In the genomic region with DNA sequence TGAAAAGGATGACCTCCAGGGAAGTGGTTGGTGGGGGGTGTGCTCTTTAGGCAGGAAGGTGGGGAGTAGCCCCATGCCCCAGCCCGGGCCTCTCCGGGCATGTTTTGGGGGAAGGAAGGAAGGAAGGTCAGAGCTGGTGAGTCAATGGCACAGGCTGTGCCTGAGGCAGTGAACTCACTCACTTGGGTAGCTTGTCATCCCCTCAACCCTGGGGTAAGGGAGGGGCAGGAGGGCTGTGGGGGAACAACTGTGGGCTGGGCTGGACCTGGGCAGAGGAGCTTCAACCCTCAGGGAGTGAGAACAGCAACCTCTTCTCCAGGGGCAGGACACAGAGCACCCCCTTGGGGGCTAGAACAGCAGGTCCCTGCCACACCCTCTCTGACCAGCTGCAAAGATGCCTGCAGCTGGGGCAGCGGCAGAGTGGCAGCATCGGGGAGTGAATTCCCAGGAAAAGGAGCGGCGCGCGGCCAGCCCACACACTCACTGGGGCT, we compare ENCODE assay signal across 13 cellular contexts. TPM values are rescaled to one million over a fixed set of nuclear protein-coding genes. Genes with fewer than 3 reads are reported as not detected.
DNase-seq lines count a peak whose midpoint lies in the region; ATAC-seq and TF ChIP-seq lines count a peak whose summit lies in the region.
"Had no signal": no experiment of that assay in that cellular context is flagged by ENCODE, and none has a peak within 500 bp of the region (broad histone marks: within the 10 kb centered on the region; RNA-seq: fewer than 3 reads in every experiment).

No MANE protein-coding gene starts in this region.

- TF ChIP-seq CTCF in CD14-positive monocyte (IDR thresholded peaks at IDR 0.05) = no peak
- TF ChIP-seq CTCF in endodermal cell (conservative IDR thresholded peaks at IDR 0.05) = no peak
- TF ChIP-seq CTCF in osteocyte (IDR thresholded peaks at IDR 0.05) = no peak

- H3K27me3 Mint-ChIP-seq in CD14-positive monocyte (ENCODE audit: low read depth in 3 of 3) = no peaks in the 10 kb centered on the region
- no peaks in the 10 kb centered on the region for H3K27me3 Mint-ChIP-seq in endodermal cell (ENCODE audit: insufficient read depth)
- H3K27me3 Mint-ChIP-seq in osteocyte (ENCODE audit: unreplicated experiment) = no peaks in the 10 kb centered on the region
- H3K27me3 Mint-ChIP-seq: activated B cell treated with CpG ODN at 0.5 μM for 24 hours had no signal

- H3K4me3 ChIP-seq in MG63 (no peak overlapping the region), endodermal cell (ENCODE audit: low read length) (no peak overlapping the region)

- peaks cover 70 to 87% of the 10 kb centered on the region in 2 donors for H3K36me3 Mint-ChIP-seq in CD14-positive monocyte
- peaks cover 50% of the 10 kb centered on the region for H3K36me3 Mint-ChIP-seq in endodermal cell (ENCODE audit: low read depth)
- peaks cover 36% of the 10 kb centered on the region for H3K36me3 Mint-ChIP-seq in osteocyte (ENCODE audit: unreplicated experiment)

- H3K27ac ChIP-seq in endodermal cell (ENCODE audit: low read depth, low read length) = no peak overlapping the region

- H3K9ac ChIP-seq in endodermal cell (ENCODE audit: extremely low read depth, low read length, poor library complexity, severe bottlenecking) = no peak overlapping the region

- H3K4me1 ChIP-seq in endodermal cell (ENCODE audit: control insufficient read depth, insufficient read depth, low read length) = no peaks in the 10 kb centered on the region

- H3K36me3 ChIP-seq in MG63 (peaks cover 70% of the 10 kb centered on the region), endodermal cell (ENCODE audit: control insufficient read depth, insufficient read depth, low read length) (peaks cover 30% of the 10 kb centered on the region)

- intact Hi-C loops in CD14-positive monocyte (cut with micrococcal nuclease) = no loop called here

- peaks cover 1% of the 10 kb centered on the region for H3K4me1 Mint-ChIP-seq in CD14-positive monocyte
- H3K4me1 Mint-ChIP-seq in endodermal cell = peaks cover 11% of the 10 kb centered on the region
- peaks cover 36% of the 10 kb centered on the region for H3K4me1 Mint-ChIP-seq in osteocyte (ENCODE audit: unreplicated experiment)
- H3K4me1 Mint-ChIP-seq: activated B cell treated with CpG ODN at 0.5 μM for 24 hours had no signal

- H3K27ac Mint-ChIP-seq in CD14-positive monocyte = peak overlapping the region in 4 of 7 donors; percentile 0 to 75 (median 24)
- H3K27ac Mint-ChIP-seq in endodermal cell = peak overlapping the region; percentile 72
- peak overlapping the region; percentile 86 for H3K27ac Mint-ChIP-seq in osteocyte (ENCODE audit: unreplicated experiment)
- H3K27ac Mint-ChIP-seq: activated B cell treated with CpG ODN at 0.5 μM for 24 hours had no signal

- H3K27me3 ChIP-seq in MG63 (no peaks in the 10 kb centered on the region), endodermal cell (ENCODE audit: control insufficient read depth, insufficient read depth, low read length, poor library complexity, severe bottlenecking) (no peaks in the 10 kb centered on the region)

- H3K9me3 ChIP-seq in MG63 (no peaks in the 10 kb centered on the region), endodermal cell (ENCODE audit: control insufficient read depth, low read length) (no peaks in the 10 kb centered on the region)

- no peak overlapping the region for H3K4me3 Mint-ChIP-seq in CD14-positive monocyte
- no peak overlapping the region for H3K4me3 Mint-ChIP-seq in endodermal cell
- no peak overlapping the region for H3K4me3 Mint-ChIP-seq in osteocyte (ENCODE audit: unreplicated experiment)
- H3K4me3 Mint-ChIP-seq: activated B cell treated with CpG ODN at 0.5 μM for 24 hours had no signal

- 95 to 100% methylated on average over 3 to 8 of the region's 8 CpGs for WGBS in endodermal cell (ENCODE audit: insufficient coverage in 1 of 2, insufficient read length in 1 of 2), 2 experiments

- no peak for ATAC-seq in HG02870 (IDR thresholded peaks at IDR 0.05; ENCODE audit: unreplicated experiment)
- ATAC-seq in GM18870 (IDR thresholded peaks at IDR 0.05; ENCODE audit: unreplicated experiment) = no peak

- no peak for DNase-seq in CD14-positive monocyte (ENCODE audit: low spot score)
- DNase-seq in MG63 = peak; percentile 76
- DNase-seq in endodermal cell = no peak
- DNase-seq in osteocyte (ENCODE audit: extremely low spot score, unreplicated experiment) = no peak
- no peak for DNase-seq in iPS-NIHi7 (ENCODE audit: extremely low spot score)
- no peak for DNase-seq in activated CD4-positive, alpha-beta T cell treated with anti-CD3 and anti-CD28 coated beads for 48 hours
- DNase-seq: activated B cell treated with CpG ODN at 0.5 μM for 24 hours, cerebellar nuclear complex, DND-41, NCI-H2171 treated with DMSO at 0.1 percent for 48 hours had no signal

- H3K9me3 Mint-ChIP-seq in CD14-positive monocyte = no peaks in the 10 kb centered on the region
- H3K9me3 Mint-ChIP-seq in endodermal cell = no peaks in the 10 kb centered on the region
- H3K9me3 Mint-ChIP-seq in osteocyte (ENCODE audit: unreplicated experiment) = no peaks in the 10 kb centered on the region
- H3K9me3 Mint-ChIP-seq: activated B cell treated with CpG ODN at 0.5 μM for 24 hours had no signal

RNA-seq across cellular contexts. Expression of a gene that starts 6.3 kb away (rescaled TPM):
- polyA plus RNA-seq in CD14-positive monocyte = not detected
- total RNA-seq in MG63 (2014; rRNA removed; shearing (Covaris generic); ENCODE audit: low replicate concordance) = not detected in 2 replicates
- not detected for total RNA-seq in endodermal cell
- not detected for polyA plus RNA-seq in endodermal cell (2013, experiment 1 of 2)
- polyA plus RNA-seq in endodermal cell (2013, experiment 2 of 2) = not detected
- total RNA-seq in osteocyte = not detected in 2 replicates
- total RNA-seq: activated B cell treated with CpG ODN at 0.5 μM for 24 hours, mononuclear cell had no signal

RNA-seq across cellular contexts. Expression of a gene that starts 32.7 kb away (rescaled TPM):
- 10 to 100 TPM; 24.9 to 34.1 TPM for polyA plus RNA-seq in CD14-positive monocyte
- 83.1 and 96.3 TPM in 2 replicates for total RNA-seq in MG63 (2014; rRNA removed; shearing (Covaris generic); ENCODE audit: low replicate concordance)
- 100 to 1,000 TPM; 106 to 124 TPM for total RNA-seq in endodermal cell
- polyA plus RNA-seq in endodermal cell (2013, experiment 1 of 2) = 119 TPM
- 101 TPM for polyA plus RNA-seq in endodermal cell (2013, experiment 2 of 2)
- 74.5 and 96.2 TPM in 2 replicates for total RNA-seq in osteocyte

RNA-seq across cellular contexts. Expression of a gene that starts 40.9 kb away (rescaled TPM):
- 10 to 100 TPM; 48.4 to 48.8 TPM for polyA plus RNA-seq in CD14-positive monocyte
- total RNA-seq in MG63 (2014; rRNA removed; shearing (Covaris generic); ENCODE audit: low replicate concordance) = 232 and 331 TPM in 2 replicates
- 100 to 1,000 TPM; 152 to 164 TPM for total RNA-seq in endodermal cell
- 142 TPM for polyA plus RNA-seq in endodermal cell (2013, experiment 1 of 2)
- 132 TPM for polyA plus RNA-seq in endodermal cell (2013, experiment 2 of 2)
- total RNA-seq in osteocyte = 96.9 and 104 TPM in 2 replicates

RNA-seq across cellular contexts. Expression of a gene that starts 41.2 kb away (rescaled TPM):
- polyA plus RNA-seq in CD14-positive monocyte = 1 to 10 TPM; 2.5 to 3.8 TPM
- 11.5 and 18.1 TPM in 2 replicates for total RNA-seq in MG63 (2014; rRNA removed; shearing (Covaris generic); ENCODE audit: low replicate concordance)
- total RNA-seq in endodermal cell = 10 to 100 TPM; 12.7 to 14.4 TPM
- polyA plus RNA-seq in endodermal cell (2013, experiment 1 of 2) = 16.0 TPM
- 15.5 TPM for polyA plus RNA-seq in endodermal cell (2013, experiment 2 of 2)
- total RNA-seq in osteocyte = 44.6 and 46.3 TPM in 2 replicates

RNA-seq across cellular contexts. Expression of a gene that starts 58.7 kb away (rescaled TPM):
- not detected for polyA plus RNA-seq in CD14-positive monocyte
- total RNA-seq in MG63 (2014; rRNA removed; shearing (Covaris generic); ENCODE audit: low replicate concordance) = not detected in 2 replicates
- total RNA-seq in endodermal cell (not detected), osteocyte (not detected in 2 replicates)
- polyA plus RNA-seq in endodermal cell (2013, experiment 1 of 2) = not detected
- not detected for polyA plus RNA-seq in endodermal cell (2013, experiment 2 of 2)
- total RNA-seq: activated B cell treated with CpG ODN at 0.5 μM for 24 hours had no signal

Comparison
In these comparisons a context has a peak if more than half of its experiments do, and no peak if none do; other contexts are left out.
1. H3K27ac Mint-ChIP-seq: peak in every context shown above with its lines; median percentile 86 in osteocyte; 72 in endodermal cell; 24 in CD14-positive monocyte.